Comparison of ENCODE assay signal across 8 cellular contexts in the genomic region with DNA sequence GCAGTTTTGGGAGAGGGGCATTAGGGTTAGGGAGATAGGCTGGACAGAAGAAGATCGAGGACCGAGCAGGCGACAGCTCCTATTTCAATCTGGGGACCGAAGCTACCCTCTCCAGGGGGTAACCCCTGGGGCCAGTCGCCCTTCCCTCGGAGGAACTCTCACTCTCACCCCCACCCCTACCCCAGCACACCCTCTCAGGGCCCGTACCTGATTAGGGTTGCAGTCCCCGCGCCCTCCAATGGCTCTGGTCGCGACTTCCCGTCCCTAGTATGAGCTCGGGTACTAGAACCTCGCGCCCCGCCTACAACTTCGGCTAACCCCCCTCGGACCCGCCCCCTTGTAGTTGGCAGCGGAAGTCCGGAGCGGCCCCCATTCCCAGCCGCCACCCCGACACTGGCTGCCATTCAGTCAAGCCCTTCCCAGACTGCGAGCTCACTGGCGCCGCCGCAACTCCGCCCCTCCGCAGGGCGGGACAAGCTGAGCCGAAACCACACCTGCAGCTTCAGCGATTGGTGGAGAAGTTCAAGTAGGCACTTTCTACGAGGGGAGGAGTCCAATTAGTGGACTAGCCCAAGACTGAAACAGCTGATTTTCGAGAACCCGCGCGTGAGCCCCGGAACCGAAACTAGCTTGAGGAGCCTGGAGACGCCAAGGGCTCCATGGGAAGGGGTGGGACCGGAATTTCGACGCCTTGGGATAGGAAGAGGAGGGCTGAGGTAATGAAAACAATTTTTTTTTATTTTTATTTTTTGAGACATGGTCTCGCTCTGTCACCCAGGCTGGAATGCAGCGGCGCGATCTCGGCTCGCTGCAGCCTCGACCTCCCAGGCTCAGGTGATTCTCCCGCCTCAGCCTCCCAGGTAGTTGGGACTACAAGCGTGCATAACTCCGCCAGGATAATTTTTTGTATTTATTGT. TPM values are rescaled to one million over a fixed set of nuclear protein-coding genes. Genes with fewer than 3 reads are reported as not detected.
DNase-seq lines count a peak whose midpoint lies in the region; ATAC-seq and TF ChIP-seq lines count a peak whose summit lies in the region.

A gene (minus strand): TSS at position 257 of the 917 bp plus-strand sequence. CDS start 3,536 bp downstream, outside the sequence.

- H3K4me3 ChIP-seq in LNCaP clone FGC (ENCODE audit: low read depth, low read length) = peak within 1 kb of the TSS; percentile 61

- H3K27ac Mint-ChIP-seq in activated T-helper 17 cell treated with anti-CD3 and anti-CD28 coated beads, Interleukin-2, amount 50 U/mL, for 72 hours = peak within 1 kb of the TSS; percentile 93
- H3K27ac Mint-ChIP-seq in naive B cell = peak within 1 kb of the TSS; percentile 91 to 99 (median 95)
- peak within 1 kb of the TSS; percentile 89 for H3K27ac Mint-ChIP-seq in stimulated activated memory B cell treated with anti-CD40 and anti-IgM and Interleukin-4, amounts not matched to agents 10 μg/mL and 1 μg/mL and 100 μg/mL, for 72 hours

- peaks cover 8% of the 10 kb centered on the region for H3K4me1 Mint-ChIP-seq in activated T-helper 17 cell treated with anti-CD3 and anti-CD28 coated beads, Interleukin-2, amount 50 U/mL, for 72 hours
- H3K4me1 Mint-ChIP-seq in naive B cell = peaks cover 23 to 55% (median 32%) of the 10 kb centered on the region in 3 donors
- H3K4me1 Mint-ChIP-seq in stimulated activated memory B cell treated with anti-CD40 and anti-IgM and Interleukin-4, amounts not matched to agents 10 μg/mL and 1 μg/mL and 100 μg/mL, for 72 hours = peaks cover 27% of the 10 kb centered on the region

- POLR2A ChIA-PET in RWPE1 (lab: Yijun Ruan, JAX; ENCODE audit: low non-redundant PET) = interaction anchor here (0.6 to 1.3 kb wide), 3 partner anchors 9 to 89 kb away, joined by 3 to 5 read pairs (median 3); a partner anchor contains a TSS

- H3K4me3 Mint-ChIP-seq in activated T-helper 17 cell treated with anti-CD3 and anti-CD28 coated beads, Interleukin-2, amount 50 U/mL, for 72 hours = peak within 1 kb of the TSS; percentile 93
- peak within 1 kb of the TSS; percentile 86 to 99 (median 98) for H3K4me3 Mint-ChIP-seq in naive B cell
- peak within 1 kb of the TSS; percentile 93 for H3K4me3 Mint-ChIP-seq in stimulated activated memory B cell treated with anti-CD40 and anti-IgM and Interleukin-4, amounts not matched to agents 10 μg/mL and 1 μg/mL and 100 μg/mL, for 72 hours

- no peaks in the 10 kb centered on the region for H3K9me3 Mint-ChIP-seq in activated T-helper 17 cell treated with anti-CD3 and anti-CD28 coated beads, Interleukin-2, amount 50 U/mL, for 72 hours
- H3K9me3 Mint-ChIP-seq in naive B cell = no peaks in the 10 kb centered on the region
- H3K9me3 Mint-ChIP-seq in stimulated activated memory B cell treated with anti-CD40 and anti-IgM and Interleukin-4, amounts not matched to agents 10 μg/mL and 1 μg/mL and 100 μg/mL, for 72 hours = no peaks in the 10 kb centered on the region

- TF ChIP-seq CTCF in LNCaP clone FGC (IDR thresholded peaks at IDR 0.05; ENCODE audit: control insufficient read depth, extremely low read depth, insufficient read depth) = no peak
- TF ChIP-seq CTCF in RWPE1 (conservative IDR thresholded peaks at IDR 0.05; ENCODE audit: low read depth) = no peak

- no peaks in the 10 kb centered on the region for H3K27me3 Mint-ChIP-seq in activated T-helper 17 cell treated with anti-CD3 and anti-CD28 coated beads, Interleukin-2, amount 50 U/mL, for 72 hours
- H3K27me3 Mint-ChIP-seq in naive B cell = no peaks in the 10 kb centered on the region
- H3K27me3 Mint-ChIP-seq in stimulated activated memory B cell treated with anti-CD40 and anti-IgM and Interleukin-4, amounts not matched to agents 10 μg/mL and 1 μg/mL and 100 μg/mL, for 72 hours = no peaks in the 10 kb centered on the region

- DNase-seq in Daoy (ENCODE audit: low read depth) = peak; percentile 100
- peak; percentile 88 for DNase-seq in GOT3 (lab: John Stamatoyannopoulos, UW)
- peak; percentile 99 for DNase-seq in LNCaP clone FGC (ENCODE audit: low read depth)
- DNase-seq in RWPE1 (ENCODE audit: low spot score) = peak; percentile 97
- DNase-seq in fibroblast of gingiva (ENCODE audit: low read depth) = peak; percentile 100
- DNase-seq in naive B cell = peak; percentile 100

- peak; percentile 98 for ATAC-seq in activated T-helper 17 cell treated with anti-CD3 and anti-CD28 coated beads, Interleukin-2, amount 50 U/mL, for 72 hours (replicated peaks)
- peak; percentile 92 to 93 for ATAC-seq in naive B cell (ENCODE audit: low read depth in 2 of 2)
- peak; percentile 99 for ATAC-seq in stimulated activated memory B cell treated with anti-CD40 and anti-IgM and Interleukin-4, amounts not matched to agents 10 μg/mL and 1 μg/mL and 100 μg/mL, for 72 hours

- peaks cover 46% of the 10 kb centered on the region for H3K36me3 Mint-ChIP-seq in activated T-helper 17 cell treated with anti-CD3 and anti-CD28 coated beads, Interleukin-2, amount 50 U/mL, for 72 hours (ENCODE audit: low read depth)
- peaks cover 0 to 11% of the 10 kb centered on the region in 2 donors for H3K36me3 Mint-ChIP-seq in naive B cell
- H3K36me3 Mint-ChIP-seq in stimulated activated memory B cell treated with anti-CD40 and anti-IgM and Interleukin-4, amounts not matched to agents 10 μg/mL and 1 μg/mL and 100 μg/mL, for 72 hours = peaks cover 9% of the 10 kb centered on the region

- CTCF ChIA-PET in RWPE1 (lab: Yijun Ruan, JAX) = interaction anchor here (1.2 kb wide), 1 partner anchor 172 kb away, joined by 3 read pairs; no protein-coding TSS in a partner anchor

- peak within 1 kb of the TSS; percentile 88 for H3K27ac ChIP-seq in RWPE1

RNA-seq across cellular contexts. Expression of the gene that starts here (rescaled TPM):
- 41.4 and 47.1 TPM in 2 replicates for total RNA-seq in Daoy (2014; rRNA removed; shearing (Covaris generic))
- 100 to 1,000 TPM in 1 of 2 donors, 10 to 100 TPM in 1; 85.0 to 144 TPM for total RNA-seq in activated T-helper 17 cell treated with anti-CD3 and anti-CD28 coated beads, Interleukin-2, amount 50 U/mL, for 72 hours
- polyA plus RNA-seq in naive B cell (ENCODE audit: low read depth in 6 of 6) = 100 to 1,000 TPM; 119 to 150 (median 131) TPM

Comparison
In these comparisons a context has a peak if more than half of its experiments do, and no peak if none do; other contexts are left out.
1. Peak in every context shown above with its lines: DNase-seq, ATAC-seq, H3K4me3 ChIP-seq and H3K27ac ChIP-seq.